Comparison of ENCODE assay signal across 12 cellular contexts in genomic region chr17:64009571-64010402, GRCh38. TPM values are rescaled to one million over a fixed set of nuclear protein-coding genes. Genes with fewer than 3 reads are reported as not detected.
A peak's percentile ranks its signal among the peaks of the same experiment; 100 is the strongest.
DNase-seq lines count a peak whose midpoint lies in the region; ATAC-seq and TF ChIP-seq lines count a peak whose summit lies in the region.
"Had no signal": no experiment of that assay in that cellular context is flagged by ENCODE, and none has a peak within 500 bp of the region (broad histone marks: within the 10 kb centered on the region; RNA-seq: fewer than 3 reads in every experiment).

No MANE protein-coding gene starts in this region.

- no peak for ATAC-seq in effector memory CD8-positive, alpha-beta T cell (replicated peaks)
- no peak for ATAC-seq in GM21576 (IDR thresholded peaks at IDR 0.05; ENCODE audit: unreplicated experiment)

- H3K36me3 Mint-ChIP-seq in effector memory CD8-positive, alpha-beta T cell (ENCODE audit: insufficient read depth): peaks cover 49% of the 10 kb centered on the region

- DNase-seq in NCI-H146 (lab: John Stamatoyannopoulos, UW): peak; percentile 27
- no peak for DNase-seq in NCI-H146 treated with DMSO at 0.1 percent for 48 hours (lab: John Stamatoyannopoulos, UW; ENCODE audit: unreplicated experiment)
- DNase-seq in NOMO-1 treated with DMSO at 0.1 percent for 48 hours (lab: John Stamatoyannopoulos, UW; ENCODE audit: unreplicated experiment): peak; percentile 75
- DNase-seq in effector memory CD8-positive, alpha-beta T cell: no peak
- DNase-seq in renal cortical epithelial cell (ENCODE audit: low read depth): peak; percentile 63
- no peak for DNase-seq in GM10266 (ENCODE audit: extremely low spot score)
- DNase-seq in stimulated activated naive CD4-positive, alpha-beta T cell (lab: John Stamatoyannopoulos, UW): no peak
- DNase-seq: 8988T, GF-D8, SJCRH30, substantia nigra had no signal

- H3K9me3 Mint-ChIP-seq in effector memory CD8-positive, alpha-beta T cell: no peaks in the 10 kb centered on the region

- H3K4me3 Mint-ChIP-seq in effector memory CD8-positive, alpha-beta T cell: peak overlapping the region in 1 of 2 donors; percentile 52

- peak overlapping the region; percentile 82 to 100 for H3K27ac Mint-ChIP-seq in effector memory CD8-positive, alpha-beta T cell

- H3K4me1 Mint-ChIP-seq in effector memory CD8-positive, alpha-beta T cell (ENCODE audit: low read depth in 2 of 2): peaks cover 48 to 61% of the 10 kb centered on the region in 2 donors

- H3K27me3 Mint-ChIP-seq in effector memory CD8-positive, alpha-beta T cell: no peaks in the 10 kb centered on the region

- TF ChIP-seq CTCF in GM10266 (IDR thresholded peaks at IDR 0.05; ENCODE audit: control insufficient read depth, insufficient read depth, low read depth, missing control alignments): no peak

RNA-seq across cellular contexts. Expression of gene ICAM2, which starts 10.6 kb away (rescaled TPM):
- total RNA-seq in renal cortical epithelial cell: 6.4 and 11.6 TPM in 2 replicates

RNA-seq across cellular contexts. Expression of gene PRR29, which starts 11.6 kb away (rescaled TPM):
- total RNA-seq in renal cortical epithelial cell: 0.17 and 1.6 TPM in 2 replicates

RNA-seq across cellular contexts. Expression of gene SCN4A, which starts 37.1 kb away (rescaled TPM):
- total RNA-seq in renal cortical epithelial cell: not detected in 2 replicates

Comparison
In these comparisons a context has a peak if more than half of its experiments do, and no peak if none do; other contexts are left out.
1. DNase-seq: peak in NCI-H146 (single experiment), NOMO-1 treated with DMSO at 0.1 percent for 48 hours (single experiment) and renal cortical epithelial cell (single experiment); none in NCI-H146 treated with DMSO at 0.1 percent for 48 hours (single experiment), effector memory CD8-positive, alpha-beta T cell (0 of 3), GM10266 (single experiment) and stimulated activated naive CD4-positive, alpha-beta T cell (0 of 6).